ENCODE assay signal across 1 cellular context in the genomic region with DNA sequence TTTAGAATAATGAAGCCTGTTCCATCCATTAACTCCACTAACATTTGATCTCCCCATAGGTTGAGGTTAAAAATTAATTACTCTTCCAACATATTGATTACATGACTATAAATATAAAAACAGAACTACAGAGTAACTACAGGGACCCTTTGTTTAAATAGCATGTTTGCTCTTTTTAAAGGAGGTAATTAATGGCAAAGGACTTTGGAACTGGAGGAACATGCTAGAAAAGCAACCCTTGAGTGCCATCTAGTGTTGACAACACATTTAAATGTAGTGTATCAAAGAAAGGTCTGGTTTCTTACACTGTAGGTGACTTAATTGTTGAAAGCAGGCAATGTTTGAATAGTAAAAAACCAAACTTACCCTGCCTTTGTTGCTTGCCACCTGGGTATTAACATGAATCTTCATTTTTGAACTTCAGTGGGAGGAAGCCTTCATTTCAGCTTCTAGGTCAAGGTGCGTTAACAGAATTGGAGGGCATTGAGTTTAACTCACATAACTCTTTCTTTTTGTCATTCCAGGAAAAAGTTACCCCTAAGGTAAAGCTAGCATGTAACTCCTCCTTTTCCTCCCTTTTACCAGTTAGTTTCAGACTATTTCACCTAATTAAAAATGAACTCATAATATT.
A peak's percentile ranks its signal among the peaks of the same experiment; 100 is the strongest.
TF ChIP-seq lines count a peak whose summit lies in the region.

No MANE protein-coding gene starts in this region.

TF ChIP-seq in HepG2, 621 proteins besides CTCF, POLR2A, EP300 and RAD21 (continued from another document and continues in another):
- TF ChIP-seq, protein P1, sequence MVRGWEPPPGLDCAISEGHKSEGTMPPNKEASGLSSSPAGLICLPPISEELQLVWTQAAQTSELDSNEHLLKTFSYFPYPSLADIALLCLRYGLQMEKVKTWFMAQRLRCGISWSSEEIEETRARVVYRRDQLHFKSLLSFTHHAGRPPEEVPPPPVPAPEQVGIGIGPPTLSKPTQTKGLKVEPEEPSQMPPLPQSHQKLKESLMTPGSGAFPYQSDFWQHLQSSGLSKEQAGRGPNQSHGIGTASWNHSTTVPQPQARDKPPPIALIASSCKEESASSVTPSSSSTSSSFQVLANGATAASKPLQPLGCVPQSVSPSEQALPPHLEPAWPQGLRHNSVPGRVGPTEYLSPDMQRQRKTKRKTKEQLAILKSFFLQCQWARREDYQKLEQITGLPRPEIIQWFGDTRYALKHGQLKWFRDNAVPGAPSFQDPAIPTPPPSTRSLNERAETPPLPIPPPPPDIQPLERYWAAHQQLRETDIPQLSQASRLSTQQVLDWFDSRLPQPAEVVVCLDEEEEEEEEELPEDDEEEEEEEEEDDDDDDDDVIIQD (CRISPR knock-in tag; IDR thresholded peaks at IDR 0.05; ENCODE audit: low read depth) = peak; percentile 54; the same call in 1 of the 2 replicates
- no peak for TF ChIP-seq CCAR2 (optimal IDR thresholded peaks at IDR 0.05; ENCODE audit: low read depth, low read length)
- TF ChIP-seq ZNF430 (CRISPR knock-in tag; IDR thresholded peaks at IDR 0.05) = no peak
- TF ChIP-seq JARID2 (CRISPR knock-in tag; IDR thresholded peaks at IDR 0.05; ENCODE audit: insufficient replicate concordance) = no peak
- TF ChIP-seq, protein P2, sequence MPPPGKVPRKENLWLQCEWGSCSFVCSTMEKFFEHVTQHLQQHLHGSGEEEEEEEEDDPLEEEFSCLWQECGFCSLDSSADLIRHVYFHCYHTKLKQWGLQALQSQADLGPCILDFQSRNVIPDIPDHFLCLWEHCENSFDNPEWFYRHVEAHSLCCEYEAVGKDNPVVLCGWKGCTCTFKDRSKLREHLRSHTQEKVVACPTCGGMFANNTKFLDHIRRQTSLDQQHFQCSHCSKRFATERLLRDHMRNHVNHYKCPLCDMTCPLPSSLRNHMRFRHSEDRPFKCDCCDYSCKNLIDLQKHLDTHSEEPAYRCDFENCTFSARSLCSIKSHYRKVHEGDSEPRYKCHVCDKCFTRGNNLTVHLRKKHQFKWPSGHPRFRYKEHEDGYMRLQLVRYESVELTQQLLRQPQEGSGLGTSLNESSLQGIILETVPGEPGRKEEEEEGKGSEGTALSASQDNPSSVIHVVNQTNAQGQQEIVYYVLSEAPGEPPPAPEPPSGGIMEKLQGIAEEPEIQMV (CRISPR knock-in tag; IDR thresholded peaks at IDR 0.05; ENCODE audit: low read depth) = no peak
- TF ChIP-seq, protein P3, sequence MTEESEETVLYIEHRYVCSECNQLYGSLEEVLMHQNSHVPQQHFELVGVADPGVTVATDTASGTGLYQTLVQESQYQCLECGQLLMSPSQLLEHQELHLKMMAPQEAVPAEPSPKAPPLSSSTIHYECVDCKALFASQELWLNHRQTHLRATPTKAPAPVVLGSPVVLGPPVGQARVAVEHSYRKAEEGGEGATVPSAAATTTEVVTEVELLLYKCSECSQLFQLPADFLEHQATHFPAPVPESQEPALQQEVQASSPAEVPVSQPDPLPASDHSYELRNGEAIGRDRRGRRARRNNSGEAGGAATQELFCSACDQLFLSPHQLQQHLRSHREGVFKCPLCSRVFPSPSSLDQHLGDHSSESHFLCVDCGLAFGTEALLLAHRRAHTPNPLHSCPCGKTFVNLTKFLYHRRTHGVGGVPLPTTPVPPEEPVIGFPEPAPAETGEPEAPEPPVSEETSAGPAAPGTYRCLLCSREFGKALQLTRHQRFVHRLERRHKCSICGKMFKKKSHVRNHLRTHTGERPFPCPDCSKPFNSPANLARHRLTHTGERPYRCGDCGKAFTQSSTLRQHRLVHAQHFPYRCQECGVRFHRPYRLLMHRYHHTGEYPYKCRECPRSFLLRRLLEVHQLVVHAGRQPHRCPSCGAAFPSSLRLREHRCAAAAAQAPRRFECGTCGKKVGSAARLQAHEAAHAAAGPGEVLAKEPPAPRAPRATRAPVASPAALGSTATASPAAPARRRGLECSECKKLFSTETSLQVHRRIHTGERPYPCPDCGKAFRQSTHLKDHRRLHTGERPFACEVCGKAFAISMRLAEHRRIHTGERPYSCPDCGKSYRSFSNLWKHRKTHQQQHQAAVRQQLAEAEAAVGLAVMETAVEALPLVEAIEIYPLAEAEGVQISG (CRISPR knock-in tag; IDR thresholded peaks at IDR 0.05) = no peak
- TF ChIP-seq PAF1 (CRISPR knock-in tag; IDR thresholded peaks at IDR 0.05) = no peak
- no peak for TF ChIP-seq ZNF350 (CRISPR knock-in tag; IDR thresholded peaks at IDR 0.05; ENCODE audit: borderline replicate concordance, low read depth)
- TF ChIP-seq ARHGAP35 (CRISPR knock-in tag; IDR thresholded peaks at IDR 0.05; ENCODE audit: borderline replicate concordance) = no peak
- 0 out of 2 replicates have a peak, but pooled peaks have one; percentile 43 for TF ChIP-seq TGIF2 (CRISPR knock-in tag; IDR thresholded peaks at IDR 0.05)
- TF ChIP-seq HNRNPLL (IDR thresholded peaks at IDR 0.05; ENCODE audit: low read depth, low read length, poor library complexity, severe bottlenecking) = no peak
- TF ChIP-seq, protein P4, sequence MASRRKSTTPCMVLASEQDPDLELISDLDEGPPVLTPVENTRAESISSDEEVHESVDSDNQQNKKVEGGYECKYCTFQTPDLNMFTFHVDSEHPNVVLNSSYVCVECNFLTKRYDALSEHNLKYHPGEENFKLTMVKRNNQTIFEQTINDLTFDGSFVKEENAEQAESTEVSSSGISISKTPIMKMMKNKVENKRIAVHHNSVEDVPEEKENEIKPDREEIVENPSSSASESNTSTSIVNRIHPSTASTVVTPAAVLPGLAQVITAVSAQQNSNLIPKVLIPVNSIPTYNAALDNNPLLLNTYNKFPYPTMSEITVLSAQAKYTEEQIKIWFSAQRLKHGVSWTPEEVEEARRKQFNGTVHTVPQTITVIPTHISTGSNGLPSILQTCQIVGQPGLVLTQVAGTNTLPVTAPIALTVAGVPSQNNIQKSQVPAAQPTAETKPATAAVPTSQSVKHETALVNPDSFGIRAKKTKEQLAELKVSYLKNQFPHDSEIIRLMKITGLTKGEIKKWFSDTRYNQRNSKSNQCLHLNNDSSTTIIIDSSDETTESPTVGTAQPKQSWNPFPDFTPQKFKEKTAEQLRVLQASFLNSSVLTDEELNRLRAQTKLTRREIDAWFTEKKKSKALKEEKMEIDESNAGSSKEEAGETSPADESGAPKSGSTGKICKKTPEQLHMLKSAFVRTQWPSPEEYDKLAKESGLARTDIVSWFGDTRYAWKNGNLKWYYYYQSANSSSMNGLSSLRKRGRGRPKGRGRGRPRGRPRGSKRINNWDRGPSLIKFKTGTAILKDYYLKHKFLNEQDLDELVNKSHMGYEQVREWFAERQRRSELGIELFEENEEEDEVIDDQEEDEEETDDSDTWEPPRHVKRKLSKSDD (CRISPR knock-in tag; IDR thresholded peaks at IDR 0.05; ENCODE audit: low read depth) = no peak
- TF ChIP-seq, protein P5, sequence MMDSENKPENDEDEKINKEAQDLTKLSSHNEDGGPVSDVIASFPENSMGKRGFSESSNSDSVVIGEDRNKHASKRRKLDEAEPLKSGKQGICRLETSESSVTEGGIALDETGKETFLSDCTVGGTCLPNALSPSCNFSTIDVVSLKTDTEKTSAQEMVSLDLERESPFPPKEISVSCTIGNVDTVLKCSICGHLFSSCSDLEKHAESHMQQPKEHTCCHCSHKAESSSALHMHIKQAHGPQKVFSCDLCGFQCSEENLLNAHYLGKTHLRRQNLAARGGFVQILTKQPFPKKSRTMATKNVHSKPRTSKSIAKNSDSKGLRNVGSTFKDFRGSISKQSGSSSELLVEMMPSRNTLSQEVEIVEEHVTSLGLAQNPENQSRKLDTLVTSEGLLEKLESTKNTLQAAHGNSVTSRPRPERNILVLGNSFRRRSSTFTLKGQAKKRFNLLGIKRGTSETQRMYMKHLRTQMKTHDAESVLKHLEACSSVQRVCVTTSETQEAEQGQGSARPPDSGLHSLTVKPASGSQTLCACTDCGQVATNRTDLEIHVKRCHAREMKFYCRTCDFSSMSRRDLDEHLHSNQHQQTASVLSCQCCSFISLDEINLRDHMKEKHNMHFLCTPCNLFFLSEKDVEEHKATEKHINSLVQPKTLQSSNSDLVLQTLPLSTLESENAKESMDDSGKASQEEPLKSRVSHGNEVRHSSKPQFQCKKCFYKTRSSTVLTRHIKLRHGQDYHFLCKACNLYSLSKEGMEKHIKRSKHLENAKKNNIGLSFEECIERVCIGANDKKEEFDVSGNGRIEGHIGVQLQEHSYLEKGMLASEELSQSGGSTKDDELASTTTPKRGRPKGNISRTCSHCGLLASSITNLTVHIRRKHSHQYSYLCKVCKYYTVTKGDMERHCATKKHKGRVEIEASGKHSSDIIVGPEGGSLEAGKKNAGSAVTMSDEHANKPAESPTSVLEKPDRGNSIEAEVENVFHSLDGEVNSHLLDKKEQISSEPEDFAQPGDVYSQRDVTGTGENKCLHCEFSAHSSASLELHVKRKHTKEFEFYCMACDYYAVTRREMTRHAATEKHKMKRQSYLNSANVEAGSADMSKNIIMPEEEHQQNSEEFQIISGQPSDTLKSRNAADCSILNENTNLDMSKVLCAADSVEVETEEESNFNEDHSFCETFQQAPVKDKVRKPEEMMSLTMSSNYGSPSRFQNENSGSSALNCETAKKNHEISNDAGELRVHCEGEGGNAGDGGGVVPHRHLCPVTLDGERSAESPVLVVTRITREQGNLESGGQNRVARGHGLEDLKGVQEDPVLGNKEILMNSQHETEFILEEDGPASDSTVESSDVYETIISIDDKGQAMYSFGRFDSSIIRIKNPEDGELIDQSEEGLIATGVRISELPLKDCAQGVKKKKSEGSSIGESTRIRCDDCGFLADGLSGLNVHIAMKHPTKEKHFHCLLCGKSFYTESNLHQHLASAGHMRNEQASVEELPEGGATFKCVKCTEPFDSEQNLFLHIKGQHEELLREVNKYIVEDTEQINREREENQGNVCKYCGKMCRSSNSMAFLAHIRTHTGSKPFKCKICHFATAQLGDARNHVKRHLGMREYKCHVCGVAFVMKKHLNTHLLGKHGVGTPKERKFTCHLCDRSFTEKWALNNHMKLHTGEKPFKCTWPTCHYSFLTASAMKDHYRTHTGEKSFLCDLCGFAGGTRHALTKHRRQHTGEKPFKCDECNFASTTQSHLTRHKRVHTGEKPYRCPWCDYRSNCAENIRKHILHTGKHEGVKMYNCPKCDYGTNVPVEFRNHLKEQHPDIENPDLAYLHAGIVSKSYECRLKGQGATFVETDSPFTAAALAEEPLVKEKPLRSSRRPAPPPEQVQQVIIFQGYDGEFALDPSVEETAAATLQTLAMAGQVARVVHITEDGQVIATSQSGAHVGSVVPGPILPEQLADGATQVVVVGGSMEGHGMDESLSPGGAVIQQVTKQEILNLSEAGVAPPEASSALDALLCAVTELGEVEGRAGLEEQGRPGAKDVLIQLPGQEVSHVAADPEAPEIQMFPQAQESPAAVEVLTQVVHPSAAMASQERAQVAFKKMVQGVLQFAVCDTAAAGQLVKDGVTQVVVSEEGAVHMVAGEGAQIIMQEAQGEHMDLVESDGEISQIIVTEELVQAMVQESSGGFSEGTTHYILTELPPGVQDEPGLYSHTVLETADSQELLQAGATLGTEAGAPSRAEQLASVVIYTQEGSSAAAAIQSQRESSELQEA (CRISPR knock-in tag; IDR thresholded peaks at IDR 0.05; ENCODE audit: not compliant biosample characterization) = no peak
- TF ChIP-seq FOXA3 (CRISPR knock-in tag; IDR thresholded peaks at IDR 0.05) = peak; percentile 92
- TF ChIP-seq ARNTL (CRISPR knock-in tag; IDR thresholded peaks at IDR 0.05) = no peak
- peak; percentile 100 for TF ChIP-seq MIXL1 (CRISPR knock-in tag; IDR thresholded peaks at IDR 0.05)
- no peak for TF ChIP-seq NFIB (CRISPR knock-in tag; IDR thresholded peaks at IDR 0.05; ENCODE audit: borderline replicate concordance)
- TF ChIP-seq PTBP1 (IDR thresholded peaks at IDR 0.05; ENCODE audit: low read depth, low read length, poor library complexity, severe bottlenecking) = no peak
- TF ChIP-seq, protein P6, sequence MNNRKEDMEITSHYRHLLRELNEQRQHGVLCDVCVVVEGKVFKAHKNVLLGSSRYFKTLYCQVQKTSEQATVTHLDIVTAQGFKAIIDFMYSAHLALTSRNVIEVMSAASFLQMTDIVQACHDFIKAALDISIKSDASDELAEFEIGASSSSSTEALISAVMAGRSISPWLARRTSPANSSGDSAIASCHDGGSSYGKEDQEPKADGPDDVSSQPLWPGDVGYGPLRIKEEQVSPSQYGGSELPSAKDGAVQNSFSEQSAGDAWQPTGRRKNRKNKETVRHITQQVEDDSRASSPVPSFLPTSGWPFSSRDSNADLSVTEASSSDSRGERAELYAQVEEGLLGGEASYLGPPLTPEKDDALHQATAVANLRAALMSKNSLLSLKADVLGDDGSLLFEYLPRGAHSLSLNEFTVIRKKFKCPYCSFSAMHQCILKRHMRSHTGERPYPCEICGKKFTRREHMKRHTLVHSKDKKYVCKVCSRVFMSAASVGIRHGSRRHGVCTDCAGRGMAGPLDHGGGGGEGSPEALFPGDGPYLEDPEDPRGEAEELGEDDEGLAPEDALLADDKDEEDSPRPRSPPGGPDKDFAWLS (CRISPR knock-in tag; IDR thresholded peaks at IDR 0.05; ENCODE audit: borderline replicate concordance) = no peak
- TF ChIP-seq ZNF296 (CRISPR knock-in tag; conservative IDR thresholded peaks at IDR 0.05) = no peak
- no peak for TF ChIP-seq SPEN (CRISPR knock-in tag; IDR thresholded peaks at IDR 0.05; ENCODE audit: low read depth)
- TF ChIP-seq, protein P7, sequence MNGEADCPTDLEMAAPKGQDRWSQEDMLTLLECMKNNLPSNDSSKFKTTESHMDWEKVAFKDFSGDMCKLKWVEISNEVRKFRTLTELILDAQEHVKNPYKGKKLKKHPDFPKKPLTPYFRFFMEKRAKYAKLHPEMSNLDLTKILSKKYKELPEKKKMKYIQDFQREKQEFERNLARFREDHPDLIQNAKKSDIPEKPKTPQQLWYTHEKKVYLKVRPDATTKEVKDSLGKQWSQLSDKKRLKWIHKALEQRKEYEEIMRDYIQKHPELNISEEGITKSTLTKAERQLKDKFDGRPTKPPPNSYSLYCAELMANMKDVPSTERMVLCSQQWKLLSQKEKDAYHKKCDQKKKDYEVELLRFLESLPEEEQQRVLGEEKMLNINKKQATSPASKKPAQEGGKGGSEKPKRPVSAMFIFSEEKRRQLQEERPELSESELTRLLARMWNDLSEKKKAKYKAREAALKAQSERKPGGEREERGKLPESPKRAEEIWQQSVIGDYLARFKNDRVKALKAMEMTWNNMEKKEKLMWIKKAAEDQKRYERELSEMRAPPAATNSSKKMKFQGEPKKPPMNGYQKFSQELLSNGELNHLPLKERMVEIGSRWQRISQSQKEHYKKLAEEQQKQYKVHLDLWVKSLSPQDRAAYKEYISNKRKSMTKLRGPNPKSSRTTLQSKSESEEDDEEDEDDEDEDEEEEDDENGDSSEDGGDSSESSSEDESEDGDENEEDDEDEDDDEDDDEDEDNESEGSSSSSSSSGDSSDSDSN (CRISPR knock-in tag; IDR thresholded peaks at IDR 0.05) = no peak
- TF ChIP-seq, protein P8, sequence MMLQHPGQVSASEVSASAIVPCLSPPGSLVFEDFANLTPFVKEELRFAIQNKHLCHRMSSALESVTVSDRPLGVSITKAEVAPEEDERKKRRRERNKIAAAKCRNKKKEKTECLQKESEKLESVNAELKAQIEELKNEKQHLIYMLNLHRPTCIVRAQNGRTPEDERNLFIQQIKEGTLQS (CRISPR knock-in tag; IDR thresholded peaks at IDR 0.05) = no peak
- no peak for TF ChIP-seq ZNF263 (CRISPR knock-in tag; IDR thresholded peaks at IDR 0.05)
- TF ChIP-seq, protein P9, sequence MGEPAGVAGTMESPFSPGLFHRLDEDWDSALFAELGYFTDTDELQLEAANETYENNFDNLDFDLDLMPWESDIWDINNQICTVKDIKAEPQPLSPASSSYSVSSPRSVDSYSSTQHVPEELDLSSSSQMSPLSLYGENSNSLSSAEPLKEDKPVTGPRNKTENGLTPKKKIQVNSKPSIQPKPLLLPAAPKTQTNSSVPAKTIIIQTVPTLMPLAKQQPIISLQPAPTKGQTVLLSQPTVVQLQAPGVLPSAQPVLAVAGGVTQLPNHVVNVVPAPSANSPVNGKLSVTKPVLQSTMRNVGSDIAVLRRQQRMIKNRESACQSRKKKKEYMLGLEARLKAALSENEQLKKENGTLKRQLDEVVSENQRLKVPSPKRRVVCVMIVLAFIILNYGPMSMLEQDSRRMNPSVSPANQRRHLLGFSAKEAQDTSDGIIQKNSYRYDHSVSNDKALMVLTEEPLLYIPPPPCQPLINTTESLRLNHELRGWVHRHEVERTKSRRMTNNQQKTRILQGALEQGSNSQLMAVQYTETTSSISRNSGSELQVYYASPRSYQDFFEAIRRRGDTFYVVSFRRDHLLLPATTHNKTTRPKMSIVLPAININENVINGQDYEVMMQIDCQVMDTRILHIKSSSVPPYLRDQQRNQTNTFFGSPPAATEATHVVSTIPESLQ (CRISPR knock-in tag; conservative IDR thresholded peaks at IDR 0.05) = no peak
- peak; percentile 39; the same call in 1 of the 3 replicates for TF ChIP-seq MXI1 (IDR thresholded peaks at IDR 0.05; ENCODE audit: borderline replicate concordance, low read depth, low read length)
